ENCODE assay signal across 8 cellular contexts in the genomic region with DNA sequence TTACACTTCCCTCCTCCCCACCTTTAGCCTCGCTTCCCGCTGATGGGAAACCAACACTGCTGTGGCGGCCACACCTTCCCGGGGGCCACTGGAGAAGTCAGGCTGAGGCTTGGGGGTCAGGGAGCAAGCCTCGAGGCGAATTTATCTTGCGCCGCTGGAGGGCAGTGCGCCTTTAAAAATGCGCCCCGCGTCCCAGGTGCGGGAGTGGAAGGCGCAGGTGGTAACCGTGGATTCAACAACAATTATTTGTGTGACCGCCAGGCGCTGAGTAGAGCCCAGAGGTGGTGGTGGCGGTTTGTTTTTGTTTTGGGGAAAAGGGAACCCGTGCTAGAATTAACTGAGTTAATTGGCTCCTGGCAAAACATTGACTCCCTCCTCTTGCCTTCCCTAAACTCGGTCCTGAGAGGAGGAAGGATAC. TPM values are rescaled to one million over a fixed set of nuclear protein-coding genes. Genes with fewer than 3 reads are reported as not detected.
DNase-seq lines count a peak whose midpoint lies in the region; ATAC-seq lines count a peak whose summit lies in the region.

No MANE protein-coding gene starts in this region.

- POLR2A ChIA-PET in activated CD8-positive, alpha-beta T cell treated with anti-CD3 and anti-CD28 coated beads, Interleukin-2, amount 10 ng/mL, durations not matched to agents 7 days and 5 days (lab: Charles Lee): no interaction called here

- peaks cover 3% of the 10 kb centered on the region for H3K36me3 Mint-ChIP-seq in activated CD8-positive, alpha-beta T cell treated with anti-CD3 and anti-CD28 coated beads, Interleukin-2, amount 10 ng/mL, durations not matched to agents 7 days and 5 days (ENCODE audit: low read depth)

- no peaks in the 10 kb centered on the region for H3K9me2 ChIP-seq in GM23248 (ENCODE audit: insufficient read depth)

- in situ Hi-C loops in GM23248 (cut with MboI): loop anchor here (10.0 kb wide), 1 partner anchor 164 kb away; no protein-coding TSS in a partner anchor

- H3K9ac ChIP-seq in GM23248: no peak overlapping the region

- 4 to 5% methylated on average over 20 of the region's 20 CpGs for WGBS in GM23248 (ENCODE audit: low coverage in 1 of 2, low lambda C conversion rate in 2 of 2, missing lambda C conversion rate in 2 of 2), 2 experiments

- peaks cover 48% of the 10 kb centered on the region for H3K27me3 Mint-ChIP-seq in activated CD8-positive, alpha-beta T cell treated with anti-CD3 and anti-CD28 coated beads, Interleukin-2, amount 10 ng/mL, durations not matched to agents 7 days and 5 days (ENCODE audit: low read depth)

- no peak overlapping the region for H3K27ac Mint-ChIP-seq in activated CD8-positive, alpha-beta T cell treated with anti-CD3 and anti-CD28 coated beads, Interleukin-2, amount 10 ng/mL, durations not matched to agents 7 days and 5 days

- no peaks in the 10 kb centered on the region for H3K36me3 ChIP-seq in GM23248 (ENCODE audit: low read depth)
- H3K36me3 ChIP-seq in effector memory CD4-positive, alpha-beta T cell (ENCODE audit: control insufficient read depth, insufficient read depth, low read length): no peaks in the 10 kb centered on the region

- CTCF ChIA-PET in activated CD8-positive, alpha-beta T cell treated with anti-CD3 and anti-CD28 coated beads, Interleukin-2, amount 10 ng/mL, durations not matched to agents 7 days and 5 days (lab: Charles Lee): interaction anchor here (0.7 to 3.7 kb wide), 4 partner anchors 11 to 165 kb away, joined by 3 to 33 read pairs (median 3); no protein-coding TSS in a partner anchor

- no peaks in the 10 kb centered on the region for H3K4me1 ChIP-seq in GM23248 (ENCODE audit: insufficient read depth)
- H3K4me1 ChIP-seq in effector memory CD4-positive, alpha-beta T cell (ENCODE audit: control insufficient read depth, insufficient read depth, low read length, poor library complexity, severe bottlenecking): peaks cover 14% of the 10 kb centered on the region

- no peaks in the 10 kb centered on the region for H4K20me1 ChIP-seq in GM23248 (ENCODE audit: insufficient read depth)

- H3K79me2 ChIP-seq in GM23248 (ENCODE audit: insufficient read depth): peaks cover 5% of the 10 kb centered on the region

- H3K9me3 ChIP-seq in GM23248 (ENCODE audit: low read depth): no peaks in the 10 kb centered on the region
- no peaks in the 10 kb centered on the region for H3K9me3 ChIP-seq in effector memory CD4-positive, alpha-beta T cell (ENCODE audit: control insufficient read depth, low read length)

- H3K27me3 ChIP-seq in GM23248 (replicated peaks; ENCODE audit: insufficient read depth): peaks cover 56% of the 10 kb centered on the region
- H3K27me3 ChIP-seq in effector memory CD4-positive, alpha-beta T cell (replicated peaks; ENCODE audit: control insufficient read depth, insufficient read depth, low read length, poor library complexity, severe bottlenecking): peaks cover 21% of the 10 kb centered on the region

- ATAC-seq in activated CD8-positive, alpha-beta T cell treated with anti-CD3 and anti-CD28 coated beads, Interleukin-2, amount 10 ng/mL, durations not matched to agents 7 days and 5 days: peak; percentile 68
- ATAC-seq in stimulated activated naive CD8-positive, alpha-beta T cell treated with anti-CD3 and anti-CD28 coated beads, Interleukin-15, Interleukin-2, amounts not matched to agents 100 U/mL and 50 U/mL, for 24 hours: peak; percentile 55

- H3K27ac ChIP-seq in GM23248: no peak overlapping the region
- no peak overlapping the region for H3K27ac ChIP-seq in effector memory CD4-positive, alpha-beta T cell (ENCODE audit: insufficient read depth, low read length, poor library complexity, severe bottlenecking)

- H3K4me3 ChIP-seq in GM23248: no peak overlapping the region
- peak overlapping the region; percentile 53 for H3K4me3 ChIP-seq in effector memory CD4-positive, alpha-beta T cell (ENCODE audit: insufficient read depth, low read depth, low read length, poor library complexity, severe bottlenecking)

- peak; percentile 40 for DNase-seq in AG08396 (ENCODE audit: low spot score)
- peak; percentile 49 for DNase-seq in GM23248
- DNase-seq in NCI-H2171 treated with DMSO at 0.1 percent for 48 hours (lab: John Stamatoyannopoulos, UW): peak; percentile 87
- peak; percentile 84 for DNase-seq in activated CD8-positive, alpha-beta T cell treated with anti-CD3 and anti-CD28 coated beads, Interleukin-2, amount 10 ng/mL, durations not matched to agents 7 days and 5 days
- DNase-seq in effector memory CD4-positive, alpha-beta T cell: peak; percentile 49 to 63 (median 60)
- peak; percentile 34 for DNase-seq in mucosa of gallbladder (ENCODE audit: low spot score)
- DNase-seq in stimulated activated naive CD8-positive, alpha-beta T cell treated with anti-CD3 and anti-CD28 coated beads, Interleukin-15, Interleukin-2, amounts not matched to agents 100 U/mL and 50 U/mL, for 24 hours: peak; percentile 78
- DNase-seq in cortex of kidney (lab: John Stamatoyannopoulos, UW): no peak

- no peak overlapping the region for H3K4me2 ChIP-seq in GM23248 (ENCODE audit: unreplicated experiment)

- H3K4me3 Mint-ChIP-seq in activated CD8-positive, alpha-beta T cell treated with anti-CD3 and anti-CD28 coated beads, Interleukin-2, amount 10 ng/mL, durations not matched to agents 7 days and 5 days: peak overlapping the region; percentile 64

- no peaks in the 10 kb centered on the region for H3F3A ChIP-seq in GM23248 (ENCODE audit: insufficient read depth)

- no peak overlapping the region for H2AFZ ChIP-seq in GM23248

- peaks cover 27% of the 10 kb centered on the region for H3K4me1 Mint-ChIP-seq in activated CD8-positive, alpha-beta T cell treated with anti-CD3 and anti-CD28 coated beads, Interleukin-2, amount 10 ng/mL, durations not matched to agents 7 days and 5 days (ENCODE audit: low read depth)

- no peaks in the 10 kb centered on the region for H3K9me3 Mint-ChIP-seq in activated CD8-positive, alpha-beta T cell treated with anti-CD3 and anti-CD28 coated beads, Interleukin-2, amount 10 ng/mL, durations not matched to agents 7 days and 5 days (ENCODE audit: insufficient read depth)

RNA-seq across cellular contexts. Expression of gene CFAP77, which starts 1.1 kb away (rescaled TPM):
- total RNA-seq in GM23248 (2014; rRNA removed; shearing (Covaris generic)): not detected in 2 replicates
- polyA plus RNA-seq in GM23248 (2016; fragmentation: Nextera tagmentation; extraction: Ambion mirVana): not detected in 2 replicates
- total RNA-seq in activated CD8-positive, alpha-beta T cell treated with anti-CD3 and anti-CD28 coated beads, Interleukin-2, amount 10 ng/mL, durations not matched to agents 7 days and 5 days: not detected
- total RNA-seq in mucosa of gallbladder: not detected

RNA-seq across cellular contexts. Expression of gene TTF1, which starts 4.5 kb away (rescaled TPM):
- 3.2 and 6.7 TPM in 2 replicates for total RNA-seq in GM23248 (2014; rRNA removed; shearing (Covaris generic))
- 5.3 and 5.8 TPM in 2 replicates for polyA plus RNA-seq in GM23248 (2016; fragmentation: Nextera tagmentation; extraction: Ambion mirVana)
- 10 to 100 TPM; 32.3 to 35.1 TPM for total RNA-seq in activated CD8-positive, alpha-beta T cell treated with anti-CD3 and anti-CD28 coated beads, Interleukin-2, amount 10 ng/mL, durations not matched to agents 7 days and 5 days
- total RNA-seq in mucosa of gallbladder: 12.5 TPM

RNA-seq across cellular contexts. Expression of gene SETX, which starts 56.3 kb away (rescaled TPM):
- total RNA-seq in GM23248 (2014; rRNA removed; shearing (Covaris generic)): 47.3 and 65.3 TPM in 2 replicates
- 14.3 and 15.6 TPM in 2 replicates for polyA plus RNA-seq in GM23248 (2016; fragmentation: Nextera tagmentation; extraction: Ambion mirVana)
- total RNA-seq in activated CD8-positive, alpha-beta T cell treated with anti-CD3 and anti-CD28 coated beads, Interleukin-2, amount 10 ng/mL, durations not matched to agents 7 days and 5 days: 10 to 100 TPM; 54.2 to 58.0 TPM
- 43.1 TPM for total RNA-seq in mucosa of gallbladder
